Comparison of ENCODE assay signal across 1 cellular context in genomic region chr22:20128619-20128901, GRCh38.
TF ChIP-seq lines count a peak whose summit lies in the region.

No MANE protein-coding gene starts in this region.

TF ChIP-seq in HEK293, 187 proteins besides CTCF, POLR2A, EP300 and RAD21:
- TF ChIP-seq ZFP69B (tag by site-specific recombination; IDR thresholded peaks at IDR 0.05) (peak; percentile 78), ZBTB21 (tag by site-specific recombination; IDR thresholded peaks at IDR 0.05) (no peak), ZNF518A (tag by site-specific recombination; conservative IDR thresholded peaks at IDR 0.05; ENCODE audit: low read depth) (no peak), ZNF692 (tag by site-specific recombination; IDR thresholded peaks at IDR 0.05) (peak; percentile 65)
- TF ChIP-seq, protein P1, sequence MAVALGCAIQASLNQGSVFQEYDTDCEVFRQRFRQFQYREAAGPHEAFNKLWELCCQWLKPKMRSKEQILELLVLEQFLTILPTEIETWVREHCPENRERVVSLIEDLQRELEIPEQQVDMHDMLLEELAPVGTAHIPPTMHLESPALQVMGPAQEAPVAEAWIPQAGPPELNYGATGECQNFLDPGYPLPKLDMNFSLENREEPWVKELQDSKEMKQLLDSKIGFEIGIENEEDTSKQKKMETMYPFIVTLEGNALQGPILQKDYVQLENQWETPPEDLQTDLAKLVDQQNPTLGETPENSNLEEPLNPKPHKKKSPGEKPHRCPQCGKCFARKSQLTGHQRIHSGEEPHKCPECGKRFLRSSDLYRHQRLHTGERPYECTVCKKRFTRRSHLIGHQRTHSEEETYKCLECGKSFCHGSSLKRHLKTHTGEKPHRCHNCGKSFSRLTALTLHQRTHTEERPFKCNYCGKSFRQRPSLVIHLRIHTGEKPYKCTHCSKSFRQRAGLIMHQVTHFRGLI (tag by site-specific recombination; IDR thresholded peaks at IDR 0.05), result 0 out of 2 replicates have a peak, but pooled peaks have one; percentile 45
